In genomic region chr5:71924980-71925379, GRCh38 we compare ENCODE assay signal across 11 cellular contexts.
DNase-seq lines count a peak whose midpoint lies in the region; FAIRE-seq and TF ChIP-seq lines count a peak whose summit lies in the region.
"Had no signal": no experiment of that assay in that cellular context is flagged by ENCODE, and none has a peak within 500 bp of the region (broad histone marks: within the 10 kb centered on the region; RNA-seq: fewer than 3 reads in every experiment).

No MANE protein-coding gene starts in this region.

- H4K5ac ChIP-seq in H1 (ENCODE audit: insufficient read length, low read depth, low read length), result no peak overlapping the region

- WGBS in H1 (ENCODE audit: extremely low coverage in 1 of 2, insufficient coverage in 1 of 2, insufficient read length in 1 of 2, insufficient replicate concordance in 2 of 2, low coverage in 1 of 2, low lambda C conversion rate in 2 of 2, missing lambda C conversion rate in 1 of 2), 2 experiments, result 79% methylated on average over 3 of the region's 3 CpGs; no CpG with 5 or more reads in 1 of the 2 experiments

- H2BK15ac ChIP-seq in H1 (ENCODE audit: low read length), result no peak overlapping the region

- no peak overlapping the region for H4K91ac ChIP-seq in H1 (replicated peaks; ENCODE audit: insufficient read length, low read length)

- no peak overlapping the region for H3K14ac ChIP-seq in H1 (ENCODE audit: insufficient read length)

- no peak overlapping the region for H2BK20ac ChIP-seq in H1 (ENCODE audit: low read length)

- H3K4me2 ChIP-seq in H1 (ENCODE audit: insufficient read depth in 1 of 2, low read depth in 2 of 2, low read length in 2 of 2) (no peak overlapping the region), osteoblast (ENCODE audit: insufficient read depth, low read length) (no peak overlapping the region)

- no peak overlapping the region for H2BK120ac ChIP-seq in H1 (replicated peaks; ENCODE audit: low read depth, low read length)

- no peak overlapping the region for H2BK12ac ChIP-seq in H1 (ENCODE audit: low read depth, low read length)

- TF ChIP-seq RAD21 in H1 (IDR thresholded peaks at IDR 0.05 in 1 of 2, conservative IDR thresholded peaks at IDR 0.05 in 1 of 2; ENCODE audit: low read depth in 2 of 2, low read length in 2 of 2), result no peak

- peaks cover 4% of the 10 kb centered on the region for H3K27me3 Mint-ChIP-seq in activated T-helper 1 cell treated with anti-CD3 and anti-CD28 coated beads, Interleukin-12 subunit alpha, Interleukin-12 subunit beta, Interleukin-2, Interleukin-4 antibody, amounts not matched to agents 30 ng/mL and 10 ng/mL and 1 ng/mL, durations not matched to agents 14 hours and 24 hours and 36 hours (ENCODE audit: insufficient read depth)

- H2BK5ac ChIP-seq in H1 (ENCODE audit: low read depth, low read length), result no peak overlapping the region

- no peak overlapping the region for H2AK5ac ChIP-seq in H1 (ENCODE audit: low read depth, low read length)

- H3K27ac Mint-ChIP-seq in activated T-helper 1 cell treated with anti-CD3 and anti-CD28 coated beads, Interleukin-12 subunit alpha, Interleukin-12 subunit beta, Interleukin-2, Interleukin-4 antibody, amounts not matched to agents 30 ng/mL and 10 ng/mL and 1 ng/mL, durations not matched to agents 14 hours and 24 hours and 36 hours, result no peak overlapping the region

- no peak overlapping the region for H4K8ac ChIP-seq in H1 (ENCODE audit: extremely low read depth, insufficient read depth, low read length)

- H2AFZ ChIP-seq in H1 (ENCODE audit: low read length) (0 out of 2 replicates have a peak overlapping the region, but pooled peaks have one; percentile 14), osteoblast (ENCODE audit: low read length) (peak overlapping the region; percentile 79)

- H3K79me1 ChIP-seq in H1 (ENCODE audit: low read depth, low read length), result no peaks in the 10 kb centered on the region

- H3K27me3 ChIP-seq in H1 (replicated peaks in 1 of 4; ENCODE audit: control insufficient read depth in 3 of 4, extremely low read depth in 1 of 4, insufficient read depth in 3 of 4, low read length in 3 of 4), result no peaks in the 10 kb centered on the region
- peaks cover 2% of the 10 kb centered on the region for H3K27me3 ChIP-seq in osteoblast (ENCODE audit: insufficient read depth, low read length)

- no peak overlapping the region for H3K27ac ChIP-seq in H1 (ENCODE audit: low read depth, low read length)
- H3K27ac ChIP-seq in osteoblast (ENCODE audit: low read depth, low read length), result no peak overlapping the region

- no peak for TF ChIP-seq POLR2A in H1 (IDR thresholded peaks at IDR 0.05; ENCODE audit: control extremely low read depth in 1 of 2, low read depth in 2 of 2, low read length in 2 of 2)
- TF ChIP-seq POLR2A in GM12892 (IDR thresholded peaks at IDR 0.05; ENCODE audit: low read depth, low read length), result no peak

- TF ChIP-seq CTCF in H1 (IDR thresholded peaks at IDR 0.05; ENCODE audit: control extremely low read depth in 1 of 3, insufficient read depth in 1 of 3, low read depth in 1 of 3, low read length in 3 of 3) (no peak), osteoblast (IDR thresholded peaks at IDR 0.05; ENCODE audit: extremely low read depth, low read depth, low read length) (no peak)

- FAIRE-seq in H1 (lab: Jason Lieb, UNC) (no peak), GM12892 (lab: Jason Lieb, UNC) (no peak)

- H3K4me3 ChIP-seq in H1 (ENCODE audit: extremely low read depth in 1 of 4, insufficient read depth in 2 of 4, low read depth in 3 of 4, low read length in 4 of 4), result no peak overlapping the region
- H3K4me3 ChIP-seq in osteoblast (ENCODE audit: insufficient read depth, low read length), result no peak overlapping the region

- no peak for TF ChIP-seq EP300 in H1 (IDR thresholded peaks at IDR 0.05; ENCODE audit: borderline replicate concordance in 1 of 2, low read depth in 2 of 2, low read length in 2 of 2)

- H3K4me1 Mint-ChIP-seq in activated T-helper 1 cell treated with anti-CD3 and anti-CD28 coated beads, Interleukin-12 subunit alpha, Interleukin-12 subunit beta, Interleukin-2, Interleukin-4 antibody, amounts not matched to agents 30 ng/mL and 10 ng/mL and 1 ng/mL, durations not matched to agents 14 hours and 24 hours and 36 hours (ENCODE audit: low read depth), result no peaks in the 10 kb centered on the region

- H3K4me1 ChIP-seq in H1 (replicated peaks in 1 of 4; ENCODE audit: control insufficient read depth in 3 of 4, insufficient read depth in 4 of 4, low read length in 3 of 4), result peaks cover 0 to 6% (median 2%) of the 10 kb centered on the region in 4 experiments; a peak in 2 of 7 replicates
- H3K4me1 ChIP-seq in osteoblast (ENCODE audit: insufficient read depth, low read length), result peaks cover 27% of the 10 kb centered on the region

- H3K36me3 Mint-ChIP-seq in activated T-helper 1 cell treated with anti-CD3 and anti-CD28 coated beads, Interleukin-12 subunit alpha, Interleukin-12 subunit beta, Interleukin-2, Interleukin-4 antibody, amounts not matched to agents 30 ng/mL and 10 ng/mL and 1 ng/mL, durations not matched to agents 14 hours and 24 hours and 36 hours (ENCODE audit: low read depth), result no peaks in the 10 kb centered on the region

- H3K79me2 ChIP-seq in H1 (ENCODE audit: control insufficient read depth in 1 of 2, insufficient read depth in 2 of 2, low read length in 2 of 2) (no peaks in the 10 kb centered on the region), osteoblast (ENCODE audit: insufficient read depth, low read length) (no peaks in the 10 kb centered on the region)

- intact Hi-C loops in activated T-helper 1 cell treated with anti-CD3 and anti-CD28 coated beads, Interleukin-12 subunit alpha, Interleukin-12 subunit beta, Interleukin-2, Interleukin-4 antibody, amounts not matched to agents 30 ng/mL and 10 ng/mL and 1 ng/mL, durations not matched to agents 14 hours and 24 hours and 36 hours (cut with micrococcal nuclease), result no loop called here

- POLR2A ChIA-PET in H1 (lab: Charles Lee; ENCODE audit: partially characterized antibody), result no interaction called here

- no peak overlapping the region for H3K4me3 Mint-ChIP-seq in activated T-helper 1 cell treated with anti-CD3 and anti-CD28 coated beads, Interleukin-12 subunit alpha, Interleukin-12 subunit beta, Interleukin-2, Interleukin-4 antibody, amounts not matched to agents 30 ng/mL and 10 ng/mL and 1 ng/mL, durations not matched to agents 14 hours and 24 hours and 36 hours

- no peak overlapping the region for H3K9ac ChIP-seq in H1 (replicated peaks in 1 of 4; ENCODE audit: extremely low read depth in 1 of 4, low read depth in 3 of 4, low read length in 3 of 4)

- H3K23ac ChIP-seq in H1 (ENCODE audit: insufficient read length), result no peak overlapping the region

- H3K56ac ChIP-seq in H1 (replicated peaks; ENCODE audit: insufficient read length, low read depth, low read length), result no peak overlapping the region

- H3K36me3 ChIP-seq in H1 (ENCODE audit: control insufficient read depth in 2 of 4, insufficient read depth in 4 of 4, low read length in 3 of 4) (no peaks in the 10 kb centered on the region), osteoblast (ENCODE audit: insufficient read depth, low read length) (no peaks in the 10 kb centered on the region)

- H3K9me3 Mint-ChIP-seq in activated T-helper 1 cell treated with anti-CD3 and anti-CD28 coated beads, Interleukin-12 subunit alpha, Interleukin-12 subunit beta, Interleukin-2, Interleukin-4 antibody, amounts not matched to agents 30 ng/mL and 10 ng/mL and 1 ng/mL, durations not matched to agents 14 hours and 24 hours and 36 hours, result no peaks in the 10 kb centered on the region

- H4K20me1 ChIP-seq in H1 (replicated peaks in 1 of 2; ENCODE audit: control insufficient read depth in 1 of 2, insufficient read depth in 2 of 2, low read length in 2 of 2), result no peaks in the 10 kb centered on the region
- H4K20me1 ChIP-seq in osteoblast (ENCODE audit: insufficient read depth, low read length), result no peaks in the 10 kb centered on the region

- H3K18ac ChIP-seq in H1 (ENCODE audit: extremely low read depth, low read length), result no peak overlapping the region

- CTCF ChIA-PET in H1 (lab: Charles Lee; ENCODE audit: partially characterized antibody), result interaction anchor here (0.9 kb wide), 1 partner anchor 141 kb away, joined by 3 read pairs; no protein-coding TSS in a partner anchor

- DNase-seq in H4 (ENCODE audit: low spot score) (peak; percentile 75), NCI-H69 (lab: John Stamatoyannopoulos, UW) (peak; percentile 87), H1 (ENCODE audit: low read depth in 1 of 2, low spot score in 2 of 2) (no peak), osteoblast (ENCODE audit: insufficient read length, low spot score, missing footprints) (no peak), OCI-M2 (lab: John Stamatoyannopoulos, UW; ENCODE audit: unreplicated experiment) (no peak), NCI-H2227 (lab: John Stamatoyannopoulos, UW; ENCODE audit: unreplicated experiment) (no peak), GM12892 (ENCODE audit: insufficient read length) (no peak)
- DNase-seq in activated T-helper 1 cell treated with anti-CD3 and anti-CD28 coated beads, Interleukin-12 subunit alpha, Interleukin-12 subunit beta, Interleukin-2, Interleukin-4 antibody, amounts not matched to agents 30 ng/mL and 10 ng/mL and 1 ng/mL, durations not matched to agents 14 hours and 24 hours and 36 hours (ENCODE audit: low spot score), result no peak
- DNase-seq: activated CD8-positive, alpha-beta memory T cell treated with anti-CD3 and anti-CD28 coated beads, Interleukin-2, amount 50 U/mL, for 48 hours; NCI-H1105 treated with DMSO at 0.1 percent for 48 hours; stimulated activated CD4-positive, alpha-beta T cell treated with anti-CD3 and anti-CD28 coated beads, Interleukin-2, amount 100 ng/mL, for 48 hours had no signal

- H3K23me2 ChIP-seq in H1 (ENCODE audit: low read depth, low read length), result peaks cover 2% of the 10 kb centered on the region; the same call in 1 of the 2 replicates

- no peak overlapping the region for H3K4ac ChIP-seq in H1 (replicated peaks; ENCODE audit: insufficient read length, low read depth, low read length)

- H3K9me3 ChIP-seq in H1 (ENCODE audit: insufficient read depth in 2 of 2, low read depth in 1 of 2, low read length in 1 of 2) (no peaks in the 10 kb centered on the region; a peak in 1 of 4 replicates), osteoblast (ENCODE audit: low read depth, low read length) (no peaks in the 10 kb centered on the region)

TF ChIP-seq in H1, 55 proteins besides CTCF, POLR2A, EP300 and RAD21 (continues in another document):
- TF ChIP-seq SRF (IDR thresholded peaks at IDR 0.05; ENCODE audit: low read depth, low read length) (no peak), ZNF274 (IDR thresholded peaks at IDR 0.05; ENCODE audit: borderline replicate concordance, extremely low read depth, low read length) (no peak), BACH1 (IDR thresholded peaks at IDR 0.05; ENCODE audit: low read length) (no peak), JUN (IDR thresholded peaks at IDR 0.05; ENCODE audit: low read depth, low read length) (no peak), CREB1 (IDR thresholded peaks at IDR 0.05) (no peak), KDM5A (IDR thresholded peaks at IDR 0.05; ENCODE audit: low read length) (no peak), RNF2 (IDR thresholded peaks at IDR 0.05; ENCODE audit: borderline replicate concordance, low read depth, low read length, missing control alignments, poor library complexity, severe bottlenecking) (no peak), KDM1A (IDR thresholded peaks at IDR 0.05; ENCODE audit: borderline replicate concordance, low read length) (no peak), YY1 (IDR thresholded peaks at IDR 0.05; ENCODE audit: low read depth, low read length) (no peak)

Comparison
In these comparisons a context has a peak if more than half of its experiments do, and no peak if none do; other contexts are left out.
1. DNase-seq: peak in H4 (single experiment) and NCI-H69 (single experiment); none in H1 (0 of 2), osteoblast (single experiment), OCI-M2 (single experiment), activated T-helper 1 cell treated with anti-CD3 and anti-CD28 coated beads, Interleukin-12 subunit alpha, Interleukin-12 subunit beta, Interleukin-2, Interleukin-4 antibody, amounts not matched to agents 30 ng/mL and 10 ng/mL and 1 ng/mL, durations not matched to agents 14 hours and 24 hours and 36 hours (single experiment), NCI-H2227 (single experiment) and GM12892 (single experiment).